In the genomic region with DNA sequence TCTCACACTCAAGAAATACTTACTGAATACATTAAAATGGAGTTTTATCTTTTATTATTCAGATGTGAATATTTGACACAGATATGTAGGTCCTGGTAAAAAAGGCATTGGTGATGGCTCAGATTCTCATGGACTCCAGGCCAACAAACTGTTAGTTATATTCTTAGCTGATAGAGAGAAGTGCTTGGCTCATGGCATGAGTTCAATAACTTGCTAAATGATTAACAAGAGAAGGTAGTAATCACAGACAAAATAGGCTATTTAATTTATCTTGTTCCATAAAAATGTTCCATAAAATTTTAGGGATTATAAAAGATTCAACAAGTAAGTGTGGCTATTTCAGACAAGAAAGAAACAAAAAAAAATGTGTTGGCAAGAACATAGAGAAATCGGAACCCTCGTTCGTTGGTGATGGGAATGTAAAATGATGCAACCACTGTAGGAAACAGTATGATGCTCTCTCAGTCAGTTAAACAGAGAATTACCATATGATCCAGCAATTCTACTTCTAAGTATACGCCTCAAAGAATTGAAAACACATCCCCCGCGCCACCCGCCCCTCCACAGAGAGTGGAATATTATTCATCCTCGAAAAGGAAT, we compare ENCODE assay signal across 24 cellular contexts.
"Had no signal": no experiment of that assay in that cellular context is flagged by ENCODE, and none has a peak within 500 bp of the region (broad histone marks: within the 10 kb centered on the region; RNA-seq: fewer than 3 reads in every experiment).

No MANE protein-coding gene starts in this region.

- H3K9ac ChIP-seq: neural progenitor cell had no signal

- H3K9me3 Mint-ChIP-seq: activated CD4-positive, alpha-beta T cell treated with anti-CD3 and anti-CD28 coated beads, Interleukin-2, amount 10 ng/mL, durations not matched to agents 7 days and 5 days; activated naive CD4-positive, alpha-beta T cell treated with anti-CD3 and anti-CD28 coated beads, Interleukin-2, amount 50 U/mL, for 24 hours; activated T-helper 1 cell treated with anti-CD3 and anti-CD28 coated beads, Interleukin-12 subunit alpha, Interleukin-12 subunit beta, Interleukin-2, Interleukin-4 antibody, amounts not matched to agents 30 ng/mL and 10 ng/mL and 1 ng/mL, durations not matched to agents 14 hours and 24 hours and 36 hours; dendritic cell treated with granulocyte-macrophage colony-stimulating factor and Interleukin-4, amounts not matched to agents 40 ng/mL and 50 ng/mL, for 4 days had no signal

- H3K4me3 ChIP-seq: neural progenitor cell, prostate gland, right atrium auricular region, testis had no signal

- DNase-seq: activated CD4-positive, alpha-beta T cell treated with anti-CD3 and anti-CD28 coated beads, Interleukin-2, amount 10 ng/mL, durations not matched to agents 7 days and 5 days; activated CD4-positive, CD25-positive, alpha-beta regulatory T cell treated with anti-CD3 and anti-CD28 coated beads, Interleukin-2, amount 50 U/mL, for 72 hours; activated CD8-positive, alpha-beta memory T cell treated with anti-CD3 and anti-CD28 coated beads, Interleukin-2, amount 10 ng/mL, durations not matched to agents 7 days and 5 days; activated CD8-positive, alpha-beta T cell treated with anti-CD3 and anti-CD28 coated beads for 36 hours; activated gamma-delta T cell; activated T-cell treated with anti-CD3 and anti-CD28 coated beads for 4 hours; aorta; effector CD4-positive, alpha-beta T cell; foreskin melanocyte; left ventricle myocardium superior; naive thymus-derived CD4-positive, alpha-beta T cell; stimulated activated CD4-positive, alpha-beta T cell treated with anti-CD3 and anti-CD28 coated beads, Interleukin-2, amount 100 ng/mL, for 24 hours; testis; WERI-Rb-1 had no signal

- H3K4me1 Mint-ChIP-seq: activated CD4-positive, alpha-beta T cell treated with anti-CD3 and anti-CD28 coated beads, Interleukin-2, amount 10 ng/mL, durations not matched to agents 7 days and 5 days; activated CD8-positive, alpha-beta memory T cell treated with anti-CD3 and anti-CD28 coated beads, Interleukin-2, amount 10 ng/mL, durations not matched to agents 7 days and 5 days; activated naive CD4-positive, alpha-beta T cell treated with anti-CD3 and anti-CD28 coated beads, Interleukin-2, amount 50 U/mL, for 24 hours; memory B cell; naive thymus-derived CD4-positive, alpha-beta T cell; neural progenitor cell; stimulated activated memory B cell treated with anti-CD40 and anti-IgM and Interleukin-4, amounts not matched to agents 10 μg/mL and 1 μg/mL and 100 μg/mL, for 72 hours had no signal

- H3K27me3 Mint-ChIP-seq: activated CD4-positive, alpha-beta T cell treated with anti-CD3 and anti-CD28 coated beads, Interleukin-2, amount 10 ng/mL, durations not matched to agents 7 days and 5 days; activated CD8-positive, alpha-beta memory T cell treated with anti-CD3 and anti-CD28 coated beads, Interleukin-2, amount 10 ng/mL, durations not matched to agents 7 days and 5 days; activated CD8-positive, alpha-beta T cell treated with anti-CD3 and anti-CD28 coated beads for 36 hours; activated naive CD4-positive, alpha-beta T cell treated with anti-CD3 and anti-CD28 coated beads, Interleukin-2, amount 50 U/mL, for 24 hours; brain; dendritic cell treated with granulocyte-macrophage colony-stimulating factor and Interleukin-4, amounts not matched to agents 40 ng/mL and 50 ng/mL, for 4 days; memory B cell; stimulated activated memory B cell treated with anti-CD40 and anti-IgM and Interleukin-4, amounts not matched to agents 10 μg/mL and 1 μg/mL and 100 μg/mL, for 72 hours had no signal

- H2AFZ ChIP-seq: neural progenitor cell had no signal

- H3K4me1 ChIP-seq: neural progenitor cell, prostate gland, right atrium auricular region, testis had no signal

- ATAC-seq: activated CD8-positive, alpha-beta memory T cell treated with anti-CD3 and anti-CD28 coated beads, Interleukin-2, amount 10 ng/mL, durations not matched to agents 7 days and 5 days; activated CD8-positive, alpha-beta T cell treated with anti-CD3 and anti-CD28 coated beads for 36 hours; left ventricle myocardium superior; naive thymus-derived CD4-positive, alpha-beta T cell; stimulated activated memory B cell treated with anti-CD40 and anti-IgM and Interleukin-4, amounts not matched to agents 10 μg/mL and 1 μg/mL and 100 μg/mL, for 72 hours had no signal

- H3K27ac Mint-ChIP-seq: activated CD4-positive, alpha-beta T cell treated with anti-CD3 and anti-CD28 coated beads, Interleukin-2, amount 10 ng/mL, durations not matched to agents 7 days and 5 days; activated CD8-positive, alpha-beta memory T cell treated with anti-CD3 and anti-CD28 coated beads, Interleukin-2, amount 10 ng/mL, durations not matched to agents 7 days and 5 days; activated CD8-positive, alpha-beta T cell treated with anti-CD3 and anti-CD28 coated beads for 36 hours; activated naive CD4-positive, alpha-beta T cell treated with anti-CD3 and anti-CD28 coated beads, Interleukin-2, amount 50 U/mL, for 24 hours; activated T-helper 1 cell treated with anti-CD3 and anti-CD28 coated beads, Interleukin-12 subunit alpha, Interleukin-12 subunit beta, Interleukin-2, Interleukin-4 antibody, amounts not matched to agents 30 ng/mL and 10 ng/mL and 1 ng/mL, durations not matched to agents 14 hours and 24 hours and 36 hours; dendritic cell treated with granulocyte-macrophage colony-stimulating factor and Interleukin-4, amounts not matched to agents 40 ng/mL and 50 ng/mL, for 4 days; memory B cell; naive thymus-derived CD4-positive, alpha-beta T cell; neural progenitor cell; stimulated activated memory B cell treated with anti-CD40 and anti-IgM and Interleukin-4, amounts not matched to agents 10 μg/mL and 1 μg/mL and 100 μg/mL, for 72 hours; type B pancreatic cell had no signal

- H3K36me3 Mint-ChIP-seq: activated CD8-positive, alpha-beta memory T cell treated with anti-CD3 and anti-CD28 coated beads, Interleukin-2, amount 10 ng/mL, durations not matched to agents 7 days and 5 days; activated naive CD4-positive, alpha-beta T cell treated with anti-CD3 and anti-CD28 coated beads, Interleukin-2, amount 50 U/mL, for 24 hours; brain; memory B cell; naive thymus-derived CD4-positive, alpha-beta T cell; neural progenitor cell; stimulated activated memory B cell treated with anti-CD40 and anti-IgM and Interleukin-4, amounts not matched to agents 10 μg/mL and 1 μg/mL and 100 μg/mL, for 72 hours had no signal

- H3K36me3 ChIP-seq: neural progenitor cell, prostate gland, right atrium auricular region, WERI-Rb-1 had no signal

- H3K27me3 ChIP-seq: neural progenitor cell, right atrium auricular region, testis had no signal

- H3K9me3 ChIP-seq: prostate gland, testis had no signal

- H3K27ac ChIP-seq: neural progenitor cell, prostate gland, right atrium auricular region, testis, WERI-Rb-1 had no signal

- H3K4me3 Mint-ChIP-seq: activated CD4-positive, alpha-beta T cell treated with anti-CD3 and anti-CD28 coated beads, Interleukin-2, amount 10 ng/mL, durations not matched to agents 7 days and 5 days; activated CD8-positive, alpha-beta memory T cell treated with anti-CD3 and anti-CD28 coated beads, Interleukin-2, amount 10 ng/mL, durations not matched to agents 7 days and 5 days; activated CD8-positive, alpha-beta T cell treated with anti-CD3 and anti-CD28 coated beads for 36 hours; activated naive CD4-positive, alpha-beta T cell treated with anti-CD3 and anti-CD28 coated beads, Interleukin-2, amount 50 U/mL, for 24 hours; activated T-helper 1 cell treated with anti-CD3 and anti-CD28 coated beads, Interleukin-12 subunit alpha, Interleukin-12 subunit beta, Interleukin-2, Interleukin-4 antibody, amounts not matched to agents 30 ng/mL and 10 ng/mL and 1 ng/mL, durations not matched to agents 14 hours and 24 hours and 36 hours; brain; dendritic cell treated with granulocyte-macrophage colony-stimulating factor and Interleukin-4, amounts not matched to agents 40 ng/mL and 50 ng/mL, for 4 days; memory B cell; naive thymus-derived CD4-positive, alpha-beta T cell; neural progenitor cell; stimulated activated memory B cell treated with anti-CD40 and anti-IgM and Interleukin-4, amounts not matched to agents 10 μg/mL and 1 μg/mL and 100 μg/mL, for 72 hours; type B pancreatic cell had no signal

- H3K4me2 ChIP-seq: neural progenitor cell had no signal
